8 cellular contexts compared by ENCODE assay signal in the genomic region with DNA sequence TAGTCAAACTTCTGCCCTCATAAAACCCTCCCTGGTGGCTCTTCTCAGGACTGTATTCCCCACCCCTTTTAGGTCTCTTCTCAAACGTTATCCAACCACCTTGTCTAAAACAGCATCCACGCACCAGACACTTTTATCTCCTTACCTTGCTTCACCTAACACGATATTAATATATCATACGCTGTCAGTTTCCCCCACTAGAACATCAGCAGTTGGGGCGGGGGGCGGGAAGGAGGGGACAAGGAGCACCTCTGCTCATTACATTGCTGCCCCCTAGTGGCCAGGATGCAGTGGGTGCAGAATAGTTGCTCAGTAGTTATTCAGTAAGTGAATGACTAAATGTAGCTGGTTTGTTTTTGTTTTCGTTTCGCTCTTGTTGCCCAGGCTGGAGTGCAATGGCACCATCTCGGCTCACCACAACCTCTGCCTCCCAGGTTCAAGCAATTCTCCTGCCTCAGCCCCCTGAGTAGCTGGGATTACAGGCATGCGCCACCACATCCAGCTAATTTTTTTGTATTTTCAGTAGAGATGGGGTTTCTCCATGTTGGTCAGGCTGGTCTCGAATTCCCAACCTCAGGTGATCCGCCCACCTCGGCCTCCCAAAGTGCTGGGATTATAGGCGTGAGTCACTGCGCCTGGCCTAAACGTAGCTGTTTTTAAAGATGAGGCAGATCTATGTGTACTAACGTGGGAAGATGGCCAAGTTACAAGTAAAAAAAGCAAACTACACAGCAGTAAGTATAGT. TPM values are rescaled to one million over a fixed set of nuclear protein-coding genes. Genes with fewer than 3 reads are reported as not detected.
DNase-seq lines count a peak whose midpoint lies in the region; ATAC-seq, FAIRE-seq and TF ChIP-seq lines count a peak whose summit lies in the region.
"Not testable (repeated sequence)": the region's sequence is repeated elsewhere in the genome, so short reads cannot be mapped to it uniquely, and the experiment has no call there.

No MANE protein-coding gene starts in this region.

- not testable (repeated sequence) for H2BK120ac ChIP-seq in H1 (replicated peaks; ENCODE audit: low read depth, low read length)

- intact Hi-C loops in HepG2 (cut with micrococcal nuclease; ENCODE audit: unreplicated experiment): loop anchor here (2.0 kb wide), 1 partner anchor 36 kb away; no protein-coding TSS in a partner anchor

- H3K14ac ChIP-seq in H1 (ENCODE audit: insufficient read length): not testable (repeated sequence)

- 47% methylated on average over 17 of the region's 17 CpGs; no CpG with 5 or more reads in 1 of the 2 experiments for WGBS in H1 (ENCODE audit: extremely low coverage in 1 of 2, insufficient coverage in 1 of 2, insufficient read length in 1 of 2, insufficient replicate concordance in 2 of 2, low coverage in 1 of 2, low lambda C conversion rate in 2 of 2, missing lambda C conversion rate in 1 of 2), 2 experiments
- WGBS in HepG2 (ENCODE audit: low lambda C conversion rate): 26% methylated on average over 17 of the region's 17 CpGs

- not testable (repeated sequence) for H3K79me2 ChIP-seq in H1 (ENCODE audit: control insufficient read depth in 1 of 2, insufficient read depth in 2 of 2, low read length in 2 of 2); HepG2 (ENCODE audit: insufficient read depth, low read length)

- not testable (repeated sequence) for H2AK5ac ChIP-seq in H1 (ENCODE audit: low read depth, low read length)

- not testable (repeated sequence) for H3K9ac ChIP-seq in H1 (replicated peaks in 1 of 4; ENCODE audit: extremely low read depth in 1 of 4, low read depth in 3 of 4, low read length in 3 of 4); HepG2 (ENCODE audit: insufficient read depth, low read depth, low read length)

- not testable (repeated sequence) for H2AFZ ChIP-seq in H1 (ENCODE audit: low read length); HepG2 (ENCODE audit: low read length)

- not testable (repeated sequence) for TF ChIP-seq POLR2A in H1 (IDR thresholded peaks at IDR 0.05; ENCODE audit: control extremely low read depth in 1 of 2, low read depth in 2 of 2, low read length in 2 of 2); HepG2 (IDR thresholded peaks at IDR 0.05; ENCODE audit: insufficient read depth in 1 of 2, low read depth in 2 of 2, low read length in 2 of 2)

- DNase-seq in AG04449 (ENCODE audit: low read depth, low spot score): not testable (repeated sequence)
- DNase-seq in GM13977 (ENCODE audit: low spot score) (peak; percentile 87), NCI-H1092 treated with DMSO at 0.1 percent for 48 hours (lab: John Stamatoyannopoulos, UW) (peak; percentile 5), SHP77 treated with DMSO at 0.1 percent for 48 hours (lab: John Stamatoyannopoulos, UW) (peak; percentile 28), H1 (ENCODE audit: low read depth in 1 of 2, low spot score in 2 of 2) (peak; percentile 21 to 78), HepG2 (ENCODE audit: low spot score) (peak; percentile 43)
- peak; percentile 54 for DNase-seq in activated T-cell treated with anti-CD3 and anti-CD28 coated beads, Interleukin-2, amount 50 U/mL, for 1 hour
- peak; percentile 42 to 58 for DNase-seq in stimulated activated CD4-positive, alpha-beta T cell treated with anti-CD3 and anti-CD28 coated beads, Interleukin-1b, Interleukin-23, amount 100 ng/mL, for 4 hours (ENCODE audit: low read depth in 2 of 2)

- H3K23ac ChIP-seq in H1 (ENCODE audit: insufficient read length): not testable (repeated sequence)

- not testable (repeated sequence) for H3K4me1 ChIP-seq in H1 (replicated peaks in 1 of 4; ENCODE audit: control insufficient read depth in 3 of 4, insufficient read depth in 4 of 4, low read length in 3 of 4); HepG2 (ENCODE audit: insufficient read depth, low read length)

- H3K23me2 ChIP-seq in H1 (ENCODE audit: low read depth, low read length): not testable (repeated sequence)

- peak; percentile 67 to 70 for TF ChIP-seq RAD21 in H1 (IDR thresholded peaks at IDR 0.05 in 1 of 2, conservative IDR thresholded peaks at IDR 0.05 in 1 of 2; ENCODE audit: low read depth in 2 of 2, low read length in 2 of 2)
- TF ChIP-seq RAD21 in HepG2 (CRISPR knock-in tag; IDR thresholded peaks at IDR 0.05): not testable (repeated sequence)

- H3K4me2 ChIP-seq in H1 (ENCODE audit: insufficient read depth in 1 of 2, low read depth in 2 of 2, low read length in 2 of 2): not testable (repeated sequence)
- peak overlapping the region; percentile 37; the same call in 1 of the 2 replicates for H3K4me2 ChIP-seq in HepG2 (ENCODE audit: low read depth, low read length)

- not testable (repeated sequence) for H4K5ac ChIP-seq in H1 (ENCODE audit: insufficient read length, low read depth, low read length)

- H3K79me1 ChIP-seq in H1 (ENCODE audit: low read depth, low read length): not testable (repeated sequence)

- H2BK5ac ChIP-seq in H1 (ENCODE audit: low read depth, low read length): not testable (repeated sequence)

- H4K20me1 ChIP-seq in H1 (replicated peaks in 1 of 2; ENCODE audit: control insufficient read depth in 1 of 2, insufficient read depth in 2 of 2, low read length in 2 of 2); HepG2 (ENCODE audit: insufficient read depth, low read length): not testable (repeated sequence)

- H3K9me3 ChIP-seq in H1 (ENCODE audit: insufficient read depth in 2 of 2, low read depth in 1 of 2, low read length in 1 of 2); HepG2 (ENCODE audit: low read length): not testable (repeated sequence)

- H3K27me3 ChIP-seq in H1 (replicated peaks in 1 of 4; ENCODE audit: control insufficient read depth in 3 of 4, extremely low read depth in 1 of 4, insufficient read depth in 3 of 4, low read length in 3 of 4); HepG2 (ENCODE audit: control insufficient read depth in 1 of 2, insufficient read depth in 2 of 2, low read length in 2 of 2): not testable (repeated sequence)

- not testable (repeated sequence) for H4K91ac ChIP-seq in H1 (replicated peaks; ENCODE audit: insufficient read length, low read length)

- not testable (repeated sequence) for H2BK20ac ChIP-seq in H1 (ENCODE audit: low read length)

- BruUV-seq in HepG2 (replicated peaks; lab: Mats Ljungman, UMichigan): not testable (repeated sequence)

- not testable (repeated sequence) for H3K4ac ChIP-seq in H1 (replicated peaks; ENCODE audit: insufficient read length, low read depth, low read length)

- POLR2A ChIA-PET in AG04449 (lab: Yijun Ruan, JAX) (interaction anchor here (1.3 kb wide), 1 partner anchor 76 kb away, joined by 4 read pairs; a partner anchor contains a TSS), H1 (lab: Charles Lee; ENCODE audit: partially characterized antibody) (interaction anchor here (0.8 to 3.0 kb wide), 4 partner anchors 11 to 726 kb away, joined by 3 to 10 read pairs (median 4); no protein-coding TSS in a partner anchor)
- POLR2A ChIA-PET in HepG2 (lab: Yijun Ruan, JAX): not testable (repeated sequence)

- not testable (repeated sequence) for H3K18ac ChIP-seq in H1 (ENCODE audit: extremely low read depth, low read length)

- TF ChIP-seq EP300 in H1 (IDR thresholded peaks at IDR 0.05; ENCODE audit: borderline replicate concordance in 1 of 2, low read depth in 2 of 2, low read length in 2 of 2); HepG2 (IDR thresholded peaks at IDR 0.05; ENCODE audit: low read depth in 2 of 2, low read length in 2 of 2); HepG2 (CRISPR knock-in tag; IDR thresholded peaks at IDR 0.05; ENCODE audit: borderline replicate concordance): not testable (repeated sequence)

- TF ChIP-seq CTCF in AG04449 (IDR thresholded peaks at IDR 0.05; ENCODE audit: insufficient read depth, low read length, missing control alignments) (peak; percentile 85), GM13977 (IDR thresholded peaks at IDR 0.05; ENCODE audit: extremely low read depth, insufficient read depth, missing control alignments) (peak; percentile 90), H1 (IDR thresholded peaks at IDR 0.05; ENCODE audit: control extremely low read depth in 1 of 3, insufficient read depth in 1 of 3, low read depth in 1 of 3, low read length in 3 of 3) (peak; percentile 70 to 86 (median 83)), HepG2 (CRISPR knock-in tag; IDR thresholded peaks at IDR 0.05) (peak; percentile 75)

- CTCF ChIA-PET in AG04449 (lab: Yijun Ruan, JAX): interaction anchor here (0.6 to 6.4 kb wide), 38 partner anchors 8 to 293 kb away, joined by 3 to 54 read pairs (median 5); a partner anchor contains a TSS
- CTCF ChIA-PET in H1 (lab: Charles Lee; ENCODE audit: partially characterized antibody): interaction anchor here (0.6 to 2.5 kb wide), 34 partner anchors 9 to 271 kb away, joined by 3 to 23 read pairs (median 4); no protein-coding TSS in a partner anchor
- CTCF ChIA-PET in HepG2 (lab: Yijun Ruan, JAX; ENCODE audit: low intra/inter-chr PET ratio, low total read pairs): interaction anchor here (0.6 kb wide), 1 partner anchor 36 kb away, joined by 3 read pairs; no protein-coding TSS in a partner anchor

- H4K8ac ChIP-seq in H1 (ENCODE audit: extremely low read depth, insufficient read depth, low read length): not testable (repeated sequence)

- not testable (repeated sequence) for H2BK12ac ChIP-seq in H1 (ENCODE audit: low read depth, low read length)

- peak; percentile 75 for ATAC-seq in HepG2

- peaks cover 9 to 24% (median 15%) of the 10 kb centered on the region in 4 experiments; a peak in 6 of 8 replicates for H3K36me3 ChIP-seq in H1 (ENCODE audit: control insufficient read depth in 2 of 4, insufficient read depth in 4 of 4, low read length in 3 of 4)
- not testable (repeated sequence) for H3K36me3 ChIP-seq in HepG2 (replicated peaks in 1 of 2; ENCODE audit: control insufficient read depth in 1 of 2, insufficient read depth in 2 of 2, low read length in 2 of 2)

- H3K56ac ChIP-seq in H1 (replicated peaks; ENCODE audit: insufficient read length, low read depth, low read length): not testable (repeated sequence)

- H3K4me3 ChIP-seq in AG04449 (ENCODE audit: low read depth, low read length); H1 (ENCODE audit: extremely low read depth in 1 of 4, insufficient read depth in 2 of 4, low read depth in 3 of 4, low read length in 4 of 4); HepG2 (replicated peaks in 1 of 3; ENCODE audit: insufficient read depth in 1 of 3, low read depth in 2 of 3, low read length in 3 of 3): not testable (repeated sequence)

- H3K27ac ChIP-seq in H1 (ENCODE audit: low read depth, low read length); HepG2 (ENCODE audit: extremely low read length, insufficient read depth, low read length): not testable (repeated sequence)

- peak overlapping the region; percentile 61; the same call in 1 of the 2 replicates for H2BK15ac ChIP-seq in H1 (ENCODE audit: low read length)

- not testable (repeated sequence) for FAIRE-seq in H1 (lab: Jason Lieb, UNC)
- peak; percentile 50 for FAIRE-seq in HepG2 (lab: Jason Lieb, UNC)

- in situ Hi-C loops in GM13977 (cut with MboI; ENCODE audit: low pct_unique_long_range_greater_than_20kb, low sequenced_read_pairs, unreplicated experiment); HepG2 (cut with HindIII; ENCODE audit: extremely low pct_ligation_motif_present, low pct_unique_long_range_greater_than_20kb): not testable (repeated sequence)

RNA-seq across cellular contexts. Expression of a gene that starts 35.2 kb away (rescaled TPM):
- 42.9 and 45.1 TPM in 2 replicates for total RNA-seq in H1 (2021; fragmentation: NEBNext Ultra II Directional; extraction: Animal tissue kit (Norgen Biotek cat#: 25700))
- polyA plus RNA-seq in H1 (2011; rRNA removed): 17.8 and 25.3 TPM in 2 replicates
- polyA plus RNA-seq in H1 (2011; cell fraction: cytosol; rRNA removed): 14.1 TPM
- polyA plus RNA-seq in H1 (2011; cell fraction: nucleus; rRNA removed): 57.6 TPM
- polyA plus RNA-seq in H1 (2012, experiment 1 of 2): 29.3 to 50.3 TPM (median 45.8 TPM) in 4 replicates
- 31.9 TPM for polyA plus RNA-seq in H1 (2012, experiment 2 of 2)
- polyA plus RNA-seq in H1 (2013, experiment 1 of 2): 28.4 TPM
- polyA plus RNA-seq in H1 (2013, experiment 2 of 2): 28.1 TPM
- polyA minus RNA-seq in H1 (2011; rRNA and poly(A)+ RNA removed): 23.8 and 25.7 TPM in 2 replicates
- polyA minus RNA-seq in H1 (2011; cell fraction: cytosol; rRNA and poly(A)+ RNA removed): 22.3 TPM
- polyA minus RNA-seq in H1 (2011; cell fraction: nucleus; rRNA and poly(A)+ RNA removed): 21.2 TPM
- total RNA-seq in HepG2 (2016; rRNA removed; fragmentation: Illumina TruSeq; extraction: Trizol): not detected in 2 replicates
- total RNA-seq in HepG2 (2016; cell fraction: cytosol; rRNA removed; fragmentation: Illumina TruSeq; extraction: Trizol; ENCODE audit: low read depth): not detected in 2 replicates
- not detected in 2 replicates for total RNA-seq in HepG2 (2016; cell fraction: insoluble cytoplasmic fraction; rRNA removed; fragmentation: Illumina TruSeq; extraction: Trizol)
- not detected in 2 replicates for total RNA-seq in HepG2 (2016; cell fraction: membrane; rRNA removed; fragmentation: Illumina TruSeq; extraction: Trizol)
- total RNA-seq in HepG2 (2016; cell fraction: nucleus; rRNA removed; fragmentation: Illumina TruSeq; extraction: Trizol): not detected in 2 replicates
- polyA plus RNA-seq in HepG2 (2011; rRNA removed): 0.05 TPM in 1 of 2 replicates, not detected in the other
- polyA plus RNA-seq in HepG2 (2011; cell fraction: cytosol; rRNA removed): 0.03 TPM in 1 of 2 replicates, not detected in the other
- polyA plus RNA-seq in HepG2 (2011; cell fraction: nucleus; rRNA removed): 0.10 and 0.14 TPM in 2 replicates
- not detected in 2 replicates for polyA plus RNA-seq in HepG2 (2012)
- polyA plus RNA-seq in HepG2 (2016; cell fraction: cytosol; fragmentation: Illumina TruSeq; extraction: Trizol; ENCODE audit: low read depth): not detected in 2 replicates
- polyA plus RNA-seq in HepG2 (2016; cell fraction: insoluble cytoplasmic fraction; fragmentation: Illumina TruSeq; extraction: Trizol; ENCODE audit: low read depth): not detected in 2 replicates
- polyA plus RNA-seq in HepG2 (2016; cell fraction: membrane; fragmentation: Illumina TruSeq; extraction: Trizol; ENCODE audit: low read depth): not detected in 2 replicates
- polyA plus RNA-seq in HepG2 (2016; cell fraction: nucleus; fragmentation: Illumina TruSeq; extraction: Trizol; ENCODE audit: insufficient read depth, low read depth): not detected in 2 replicates
- polyA minus RNA-seq in HepG2 (2011; rRNA and poly(A)+ RNA removed; ENCODE audit: low replicate concordance): 0.08 and 0.12 TPM in 2 replicates
- not detected in 2 replicates for polyA minus RNA-seq in HepG2 (2011; cell fraction: cytosol; rRNA and poly(A)+ RNA removed)
- not detected in 2 replicates for polyA minus RNA-seq in HepG2 (2011; cell fraction: nucleus; rRNA and poly(A)+ RNA removed)

RNA-seq across cellular contexts. Expression of a gene that starts 40.8 kb away (rescaled TPM):
- total RNA-seq in H1 (2021; fragmentation: NEBNext Ultra II Directional; extraction: Animal tissue kit (Norgen Biotek cat#: 25700)): 35.8 and 41.2 TPM in 2 replicates
- polyA plus RNA-seq in H1 (2011; rRNA removed): 11.1 and 19.2 TPM in 2 replicates
- 5.9 TPM for polyA plus RNA-seq in H1 (2011; cell fraction: cytosol; rRNA removed)
- polyA plus RNA-seq in H1 (2011; cell fraction: nucleus; rRNA removed): 20.8 TPM
- 30.8 to 45.2 TPM (median 38.2 TPM) in 4 replicates for polyA plus RNA-seq in H1 (2012, experiment 1 of 2)
- polyA plus RNA-seq in H1 (2012, experiment 2 of 2): 33.0 TPM
- polyA plus RNA-seq in H1 (2013, experiment 1 of 2): 44.9 TPM
- 43.1 TPM for polyA plus RNA-seq in H1 (2013, experiment 2 of 2)
- 24.6 and 27.9 TPM in 2 replicates for polyA minus RNA-seq in H1 (2011; rRNA and poly(A)+ RNA removed)
- 20.7 TPM for polyA minus RNA-seq in H1 (2011; cell fraction: cytosol; rRNA and poly(A)+ RNA removed)
- polyA minus RNA-seq in H1 (2011; cell fraction: nucleus; rRNA and poly(A)+ RNA removed): 10.7 TPM
- total RNA-seq in HepG2 (2016; rRNA removed; fragmentation: Illumina TruSeq; extraction: Trizol): 0.04 TPM in 1 of 2 replicates, not detected in the other
- total RNA-seq in HepG2 (2016; cell fraction: cytosol; rRNA removed; fragmentation: Illumina TruSeq; extraction: Trizol; ENCODE audit: low read depth): not detected in 2 replicates
- 0.04 and 0.13 TPM in 2 replicates for total RNA-seq in HepG2 (2016; cell fraction: insoluble cytoplasmic fraction; rRNA removed; fragmentation: Illumina TruSeq; extraction: Trizol)
- 0.12 TPM in 1 of 2 replicates, not detected in the other for total RNA-seq in HepG2 (2016; cell fraction: membrane; rRNA removed; fragmentation: Illumina TruSeq; extraction: Trizol)
- total RNA-seq in HepG2 (2016; cell fraction: nucleus; rRNA removed; fragmentation: Illumina TruSeq; extraction: Trizol): 0.12 TPM in 1 of 2 replicates, not detected in the other
- polyA plus RNA-seq in HepG2 (2011; rRNA removed): 0.01 TPM in 1 of 2 replicates, not detected in the other
- polyA plus RNA-seq in HepG2 (2011; cell fraction: cytosol; rRNA removed): 0.01 TPM in 1 of 2 replicates, not detected in the other
- not detected in 2 replicates for polyA plus RNA-seq in HepG2 (2011; cell fraction: nucleus; rRNA removed)
- polyA plus RNA-seq in HepG2 (2012): not detected in 2 replicates
- 0.03 TPM in 2 replicates for polyA plus RNA-seq in HepG2 (2016; cell fraction: cytosol; fragmentation: Illumina TruSeq; extraction: Trizol; ENCODE audit: low read depth)
- polyA plus RNA-seq in HepG2 (2016; cell fraction: insoluble cytoplasmic fraction; fragmentation: Illumina TruSeq; extraction: Trizol; ENCODE audit: low read depth): not detected in 2 replicates
- polyA plus RNA-seq in HepG2 (2016; cell fraction: membrane; fragmentation: Illumina TruSeq; extraction: Trizol; ENCODE audit: low read depth): 0.07 TPM in 1 of 2 replicates, not detected in the other
- 0.15 and 0.28 TPM in 2 replicates for polyA plus RNA-seq in HepG2 (2016; cell fraction: nucleus; fragmentation: Illumina TruSeq; extraction: Trizol; ENCODE audit: insufficient read depth, low read depth)
- 0.16 TPM in 1 of 2 replicates, not detected in the other for polyA minus RNA-seq in HepG2 (2011; rRNA and poly(A)+ RNA removed; ENCODE audit: low replicate concordance)
- polyA minus RNA-seq in HepG2 (2011; cell fraction: cytosol; rRNA and poly(A)+ RNA removed): not detected in 2 replicates
- not detected in 2 replicates for polyA minus RNA-seq in HepG2 (2011; cell fraction: nucleus; rRNA and poly(A)+ RNA removed)

RNA-seq across cellular contexts. Expression of a gene that starts 41.2 kb away (rescaled TPM):
- total RNA-seq in H1 (2021; fragmentation: NEBNext Ultra II Directional; extraction: Animal tissue kit (Norgen Biotek cat#: 25700)): 27.0 and 28.6 TPM in 2 replicates
- polyA plus RNA-seq in H1 (2011; rRNA removed) (38.8 and 53.8 TPM in 2 replicates), HepG2 (2011; rRNA removed) (7.7 and 9.5 TPM in 2 replicates)
- 27.7 TPM for polyA plus RNA-seq in H1 (2011; cell fraction: cytosol; rRNA removed)
- 31.4 TPM for polyA plus RNA-seq in H1 (2011; cell fraction: nucleus; rRNA removed)
- 12.2 to 27.2 TPM (median 24.2 TPM) in 4 replicates for polyA plus RNA-seq in H1 (2012, experiment 1 of 2)
- polyA plus RNA-seq in H1 (2012, experiment 2 of 2): 22.8 TPM
- polyA plus RNA-seq in H1 (2013, experiment 1 of 2): 13.2 TPM
- polyA plus RNA-seq in H1 (2013, experiment 2 of 2): 11.9 TPM
- polyA minus RNA-seq in H1 (2011; rRNA and poly(A)+ RNA removed): 41.6 and 41.8 TPM in 2 replicates
- 35.7 TPM for polyA minus RNA-seq in H1 (2011; cell fraction: cytosol; rRNA and poly(A)+ RNA removed)
- 29.8 TPM for polyA minus RNA-seq in H1 (2011; cell fraction: nucleus; rRNA and poly(A)+ RNA removed)
- 7.9 and 8.2 TPM in 2 replicates for total RNA-seq in HepG2 (2016; rRNA removed; fragmentation: Illumina TruSeq; extraction: Trizol)
- total RNA-seq in HepG2 (2016; cell fraction: cytosol; rRNA removed; fragmentation: Illumina TruSeq; extraction: Trizol; ENCODE audit: low read depth): 2.3 and 2.4 TPM in 2 replicates
- total RNA-seq in HepG2 (2016; cell fraction: insoluble cytoplasmic fraction; rRNA removed; fragmentation: Illumina TruSeq; extraction: Trizol): 7.7 and 8.2 TPM in 2 replicates
- total RNA-seq in HepG2 (2016; cell fraction: membrane; rRNA removed; fragmentation: Illumina TruSeq; extraction: Trizol): 5.2 and 5.9 TPM in 2 replicates
- 4.3 and 4.9 TPM in 2 replicates for total RNA-seq in HepG2 (2016; cell fraction: nucleus; rRNA removed; fragmentation: Illumina TruSeq; extraction: Trizol)
- polyA plus RNA-seq in HepG2 (2011; cell fraction: cytosol; rRNA removed): 6.7 and 9.5 TPM in 2 replicates
- 9.5 and 11.0 TPM in 2 replicates for polyA plus RNA-seq in HepG2 (2011; cell fraction: nucleus; rRNA removed)
- 4.3 and 4.4 TPM in 2 replicates for polyA plus RNA-seq in HepG2 (2012)
- 0.51 and 0.69 TPM in 2 replicates for polyA plus RNA-seq in HepG2 (2016; cell fraction: cytosol; fragmentation: Illumina TruSeq; extraction: Trizol; ENCODE audit: low read depth)
- 6.5 and 7.9 TPM in 2 replicates for polyA plus RNA-seq in HepG2 (2016; cell fraction: insoluble cytoplasmic fraction; fragmentation: Illumina TruSeq; extraction: Trizol; ENCODE audit: low read depth)
- polyA plus RNA-seq in HepG2 (2016; cell fraction: membrane; fragmentation: Illumina TruSeq; extraction: Trizol; ENCODE audit: low read depth): 1.4 TPM in 2 replicates
- polyA plus RNA-seq in HepG2 (2016; cell fraction: nucleus; fragmentation: Illumina TruSeq; extraction: Trizol; ENCODE audit: insufficient read depth, low read depth): 6.0 and 6.3 TPM in 2 replicates
- 24.3 and 39.3 TPM in 2 replicates for polyA minus RNA-seq in HepG2 (2011; rRNA and poly(A)+ RNA removed; ENCODE audit: low replicate concordance)
- 12.1 and 12.4 TPM in 2 replicates for polyA minus RNA-seq in HepG2 (2011; cell fraction: cytosol; rRNA and poly(A)+ RNA removed)
- polyA minus RNA-seq in HepG2 (2011; cell fraction: nucleus; rRNA and poly(A)+ RNA removed): 5.8 and 6.5 TPM in 2 replicates

Comparison
In these comparisons a context has a peak if more than half of its experiments do, and no peak if none do; other contexts are left out.
1. RNA of a gene that starts 35.2 kb away (total RNA-seq): 42.9 to 45.1 TPM in H1; not detected in HepG2; every median in the first group is over 10 times any median in the second.
2. RNA of a gene that starts 40.8 kb away (total RNA-seq): 35.8 to 41.2 TPM in H1; 0.04 to 0.13 TPM in HepG2; every median in the first group is over 10 times any median in the second.
3. Peak in every context shown above with its lines, with median percentiles within 50 percentile points of each other: CTCF ChIP-seq.